Comparison of ENCODE assay signal across 14 cellular contexts in genomic region chr19:16463991-16464575, GRCh38. TPM values are rescaled to one million over a fixed set of nuclear protein-coding genes. Genes with fewer than 3 reads are reported as not detected.
A peak's percentile ranks its signal among the peaks of the same experiment; 100 is the strongest.
DNase-seq lines count a peak whose midpoint lies in the region; ATAC-seq and TF ChIP-seq lines count a peak whose summit lies in the region.
"Had no signal": no experiment of that assay in that cellular context is flagged by ENCODE, and none has a peak within 500 bp of the region (broad histone marks: within the 10 kb centered on the region; RNA-seq: fewer than 3 reads in every experiment).

No MANE protein-coding gene starts in this region.

- H3K4me2 ChIP-seq in GM23338 (no peak overlapping the region), trophoblast cell (ENCODE audit: low read length) (peak overlapping the region; percentile 32)

- H3K27me3 ChIP-seq in GM23338 (ENCODE audit: insufficient read depth): no peaks in the 10 kb centered on the region
- H3K27me3 ChIP-seq in heart right ventricle: no peaks in the 10 kb centered on the region
- no peaks in the 10 kb centered on the region for H3K27me3 ChIP-seq in trophoblast cell (ENCODE audit: insufficient read depth, low read length)
- H3K27me3 ChIP-seq in left lung: no peaks in the 10 kb centered on the region
- H3K27me3 ChIP-seq: dorsolateral prefrontal cortex, stomach had no signal

- H3K4me3 ChIP-seq in GM23338 (no peak overlapping the region), heart right ventricle (no peak overlapping the region), trophoblast cell (ENCODE audit: low read depth, low read length) (no peak overlapping the region), left lung (no peak overlapping the region)
- H3K4me3 ChIP-seq: dorsolateral prefrontal cortex, stomach had no signal

- H3K4me1 Mint-ChIP-seq in GM23338 (peaks cover 36% of the 10 kb centered on the region), T-helper 17 cell (peaks cover 44% of the 10 kb centered on the region)

- H3K9me3 Mint-ChIP-seq in GM23338: no peaks in the 10 kb centered on the region

- peaks cover 4% of the 10 kb centered on the region for H3K79me1 ChIP-seq in trophoblast cell (ENCODE audit: low read length)

- H4K91ac ChIP-seq in trophoblast cell (ENCODE audit: low read depth, low read length): peak overlapping the region; percentile 31

- peak overlapping the region; percentile 35 for H2AK5ac ChIP-seq in trophoblast cell (ENCODE audit: low read length)

- H2AFZ ChIP-seq in GM23338 (no peak overlapping the region), trophoblast cell (ENCODE audit: insufficient read depth, low read length, poor library complexity) (no peak overlapping the region)

- TF ChIP-seq CTCF in GM23338 (conservative IDR thresholded peaks at IDR 0.05; ENCODE audit: low read depth in 2 of 2) (no peak), heart right ventricle (IDR thresholded peaks at IDR 0.05) (no peak), left lung (IDR thresholded peaks at IDR 0.05) (no peak)

- H3K27ac Mint-ChIP-seq in GM23338 (no peak overlapping the region), T-helper 17 cell (peak overlapping the region; percentile 90)

- no peak overlapping the region for H3K9ac ChIP-seq in trophoblast cell (ENCODE audit: low read length)

- H3K79me2 ChIP-seq in GM23338 (replicated peaks; ENCODE audit: insufficient read depth): peaks cover 100% of the 10 kb centered on the region
- H3K79me2 ChIP-seq in trophoblast cell (ENCODE audit: control insufficient read depth, insufficient read depth, low read length, poor library complexity): peaks cover 21% of the 10 kb centered on the region

- H3K18ac ChIP-seq in trophoblast cell (ENCODE audit: low read length): peak overlapping the region; percentile 8

- H3K23ac ChIP-seq in trophoblast cell (ENCODE audit: low read length): no peak overlapping the region

- H3F3A ChIP-seq in GM23338 (replicated peaks; ENCODE audit: low read depth): no peaks in the 10 kb centered on the region

- ATAC-seq in GM23338 (no peak), T-helper 17 cell (no peak), heart right ventricle (no peak), left lung (no peak), GM19467 (IDR thresholded peaks at IDR 0.05; ENCODE audit: unreplicated experiment) (no peak)

- H3K36me3 ChIP-seq in GM23338 (ENCODE audit: insufficient read depth) (no peaks in the 10 kb centered on the region), heart right ventricle (peaks cover 0 to 14% (median 0%) of the 10 kb centered on the region in 9 donors), trophoblast cell (ENCODE audit: control insufficient read depth in 1 of 2, insufficient read depth in 2 of 2, low read length in 2 of 2) (peaks cover 0 to 3% of the 10 kb centered on the region in 2 experiments), left lung (no peaks in the 10 kb centered on the region)

- H4K12ac ChIP-seq in trophoblast cell (ENCODE audit: low read depth, low read length): no peak overlapping the region

- H3K27me3 Mint-ChIP-seq in GM23338 (ENCODE audit: insufficient read depth, low read depth, poor library complexity): peaks cover 9% of the 10 kb centered on the region
- H3K27me3 Mint-ChIP-seq in T-helper 17 cell: no peaks in the 10 kb centered on the region

- peaks cover 48% of the 10 kb centered on the region for H4K20me1 ChIP-seq in GM23338 (replicated peaks; ENCODE audit: insufficient read depth)

- H2BK5ac ChIP-seq in trophoblast cell (ENCODE audit: low read depth, low read length, poor library complexity): peak overlapping the region; percentile 39

- H4K8ac ChIP-seq in trophoblast cell (ENCODE audit: low read depth, low read length): no peak overlapping the region

- WGBS in heart right ventricle, 2 donors: 49% methylated on average over 12 of the region's 12 CpGs
- WGBS in trophoblast cell (ENCODE audit: extremely low coverage, insufficient coverage, insufficient read length): no CpG with 5 or more reads among the region's 12 CpGs

- peaks cover 4% of the 10 kb centered on the region; the same call in 2 of the 3 replicates for H3K36me3 Mint-ChIP-seq in GM23338 (ENCODE audit: low read depth)
- H3K36me3 Mint-ChIP-seq in T-helper 17 cell (ENCODE audit: low read depth): peaks cover 2% of the 10 kb centered on the region

- H3K14ac ChIP-seq in trophoblast cell (ENCODE audit: low read length): peak overlapping the region; percentile 21

- DNase-seq in GM23338 (ENCODE audit: low spot score) (no peak), T-helper 17 cell (no peak), heart right ventricle (no peak), trophoblast cell (peak; percentile 69 to 85), NCI-H1092 (lab: John Stamatoyannopoulos, UW) (no peak), left lung (no peak)
- no peak for DNase-seq in stimulated activated CD4-positive, alpha-beta T cell treated with anti-CD3 and anti-CD28 coated beads, Interleukin-15, amount 100 ng/mL, for 24 hours
- DNase-seq: activated gamma-delta T cell, dorsolateral prefrontal cortex, head of caudate nucleus, NCI-H2081 treated with DMSO at 0.1 percent for 48 hours, SIG-M5, stomach had no signal

- 0 out of 2 replicates have a peak overlapping the region, but pooled peaks have one; percentile 14 for H3K27ac ChIP-seq in GM23338 (ENCODE audit: low read depth)
- H3K27ac ChIP-seq in heart right ventricle: peak overlapping the region; percentile 48 to 92 (median 86)
- H3K27ac ChIP-seq in trophoblast cell (ENCODE audit: low read depth, low read length): peak overlapping the region; percentile 73
- H3K27ac ChIP-seq in left lung: no peak overlapping the region
- H3K27ac ChIP-seq: stomach had no signal

- H3K4ac ChIP-seq in trophoblast cell (ENCODE audit: low read depth, low read length): no peak overlapping the region

- H3K4me1 ChIP-seq in GM23338 (ENCODE audit: insufficient read depth): peaks cover 8% of the 10 kb centered on the region; the same call in 1 of the 2 replicates
- H3K4me1 ChIP-seq in heart right ventricle: peaks cover 25 to 93% (median 60%) of the 10 kb centered on the region in 9 donors
- H3K4me1 ChIP-seq in trophoblast cell (ENCODE audit: control insufficient read depth in 1 of 2, insufficient read depth in 2 of 2, low read length in 2 of 2): peaks cover 20 to 26% of the 10 kb centered on the region in 2 experiments
- H3K4me1 ChIP-seq in left lung: peaks cover 4 to 40% of the 10 kb centered on the region in 2 donors

- H3K4me3 Mint-ChIP-seq in GM23338: no peak overlapping the region
- H3K4me3 Mint-ChIP-seq in T-helper 17 cell: no peak overlapping the region

- intact Hi-C loops in heart right ventricle (cut with DNase I): no loop called here
- intact Hi-C loops in left lung (cut with DNase I): no loop called here

- peak overlapping the region; percentile 1 for H2BK120ac ChIP-seq in trophoblast cell (ENCODE audit: insufficient read depth, low read length, poor library complexity)

- H3K9me3 ChIP-seq in T-helper 17 cell (ENCODE audit: control insufficient read depth, low read length, poor library complexity, severe bottlenecking): no peaks in the 10 kb centered on the region
- no peaks in the 10 kb centered on the region for H3K9me3 ChIP-seq in heart right ventricle
- peaks cover 1% of the 10 kb centered on the region for H3K9me3 ChIP-seq in trophoblast cell (ENCODE audit: insufficient read depth, low read depth, low read length)
- H3K9me3 ChIP-seq in left lung: no peaks in the 10 kb centered on the region
- H3K9me3 ChIP-seq: stomach had no signal

- H2BK12ac ChIP-seq in trophoblast cell (ENCODE audit: low read length): peak overlapping the region; percentile 14

- H3K9me2 ChIP-seq in GM23338 (ENCODE audit: insufficient read depth): no peaks in the 10 kb centered on the region

TF ChIP-seq in GM23338, 12 proteins besides CTCF, POLR2A, EP300 and RAD21:
- TF ChIP-seq JUNB (IDR thresholded peaks at IDR 0.05; ENCODE audit: unreplicated experiment): no peak

RNA-seq across cellular contexts. Expression of gene EPS15L1, which starts 7.7 kb away (rescaled TPM):
- 23.9 and 25.7 TPM in 2 replicates for total RNA-seq in GM23338 (2014; rRNA removed; shearing (Covaris generic))
- 31.3 and 32.5 TPM in 2 replicates for polyA plus RNA-seq in GM23338 (2016; fragmentation: Nextera tagmentation; extraction: Ambion mirVana)
- total RNA-seq in T-helper 17 cell: 10 to 100 TPM; 42.7 to 44.1 TPM
- 10 to 100 TPM; 46.9 to 70.1 (median 57.4) TPM for total RNA-seq in heart right ventricle
- 10 to 100 TPM; 41.3 to 79.7 TPM for polyA plus RNA-seq in heart right ventricle
- polyA plus RNA-seq in trophoblast cell (2013): 18.1 and 19.9 TPM in 2 replicates
- total RNA-seq in left lung: 10 to 100 TPM; 31.9 to 48.1 TPM

RNA-seq across cellular contexts. Expression of gene CALR3, which starts 31.9 kb away (rescaled TPM):
- total RNA-seq in GM23338 (2014; rRNA removed; shearing (Covaris generic)): 0.66 TPM in 1 of 2 replicates, not detected in the other
- polyA plus RNA-seq in GM23338 (2016; fragmentation: Nextera tagmentation; extraction: Ambion mirVana) (0.42 and 0.73 TPM in 2 replicates), heart right ventricle (not detected)
- total RNA-seq in T-helper 17 cell (not detected), heart right ventricle (under 1 TPM in 1 of 10 donors, not detected in 9; 0.22 TPM), left lung (not detected)
- 0.12 and 0.25 TPM in 2 replicates for polyA plus RNA-seq in trophoblast cell (2013)
- total RNA-seq: stomach had no signal
- polyA plus RNA-seq: stomach had no signal

RNA-seq across cellular contexts. Expression of gene C19orf44, which starts 32.1 kb away (rescaled TPM):
- total RNA-seq in GM23338 (2014; rRNA removed; shearing (Covaris generic)): 4.0 and 5.9 TPM in 2 replicates
- 1.5 and 2.5 TPM in 2 replicates for polyA plus RNA-seq in GM23338 (2016; fragmentation: Nextera tagmentation; extraction: Ambion mirVana)
- total RNA-seq in T-helper 17 cell: 1 to 10 TPM; 1.3 to 2.1 TPM
- 1 to 10 TPM; 1.6 to 3.5 (median 2.9) TPM for total RNA-seq in heart right ventricle
- 1 to 10 TPM; 3.0 to 4.1 TPM for polyA plus RNA-seq in heart right ventricle
- polyA plus RNA-seq in trophoblast cell (2013): 2.6 and 2.7 TPM in 2 replicates
- total RNA-seq in left lung: 1 to 10 TPM; 4.9 to 6.1 TPM

Comparison
In these comparisons a context has a peak if more than half of its experiments do, and no peak if none do; other contexts are left out.
1. DNase-seq: peak in trophoblast cell (2 of 2); none in GM23338 (single experiment), T-helper 17 cell (0 of 3), heart right ventricle (0 of 2), NCI-H1092 (single experiment), stimulated activated CD4-positive, alpha-beta T cell treated with anti-CD3 and anti-CD28 coated beads, Interleukin-15, amount 100 ng/mL, for 24 hours (single experiment) and left lung (0 of 2).
2. H3K27ac ChIP-seq: peak in GM23338 (single experiment), heart right ventricle (10 of 10) and trophoblast cell (single experiment); none in left lung (0 of 2).